31 cellular contexts compared by ENCODE assay signal in the genomic region with DNA sequence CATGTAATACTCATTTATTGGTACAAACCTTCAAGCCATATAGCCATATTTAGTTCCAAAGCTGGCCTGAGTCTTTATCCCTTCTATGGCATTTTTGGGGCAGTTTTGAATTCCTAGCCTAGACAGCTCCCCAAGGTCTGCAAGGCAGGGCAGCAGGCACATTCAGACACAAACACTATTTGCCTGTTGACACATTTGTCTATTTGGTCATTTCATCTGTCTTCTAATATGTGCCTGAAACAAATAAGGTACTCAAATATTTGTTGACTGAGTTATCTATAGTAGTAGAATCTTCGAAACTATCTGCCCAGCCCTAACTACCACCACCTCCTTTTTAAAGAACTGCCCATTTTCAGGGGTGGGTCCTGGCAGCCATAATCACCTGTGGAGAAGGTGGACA. TPM values are rescaled to one million over a fixed set of nuclear protein-coding genes. Genes with fewer than 3 reads are reported as not detected.
"Had no signal": no experiment of that assay in that cellular context is flagged by ENCODE, and none has a peak within 500 bp of the region (broad histone marks: within the 10 kb centered on the region; RNA-seq: fewer than 3 reads in every experiment).

No MANE protein-coding gene starts in this region.

- DNase-seq: naive thymus-derived CD4-positive, alpha-beta T cell; natural killer cell; occipital lobe; ovary; posterior cingulate gyrus; psoas muscle; right cardiac atrium; spleen; stimulated activated CD4-positive, alpha-beta T cell treated with anti-CD3 and anti-CD28 coated beads, Interleukin-12 subunit alpha, Interleukin-12 subunit beta, amount 100 ng/mL, for 4 hours; stimulated activated CD4-positive, alpha-beta T cell treated with anti-CD3 and anti-CD28 coated beads, Interleukin-1b, Interleukin-23, amount 100 ng/mL, for 48 hours; stimulated activated CD4-positive, alpha-beta T cell treated with anti-CD3 and anti-CD28 coated beads, Interleukin-4, amount 100 ng/mL, for 1 hour; stimulated activated CD4-positive, alpha-beta T cell treated with anti-CD3 and anti-CD28 coated beads, Interleukin-4, amount 100 ng/mL, for 4 hours; stimulated activated CD8-positive, alpha-beta memory T cell treated with anti-CD3 and anti-CD28 coated beads, Interleukin-4, amount 100 ng/mL, for 48 hours; stimulated activated naive CD4-positive, alpha-beta T cell; stimulated activated naive CD8-positive, alpha-beta T cell treated with anti-CD3 and anti-CD28 coated beads, Interleukin-15, amount 100 ng/mL, for 72 hours; stimulated activated naive CD8-positive, alpha-beta T cell treated with anti-CD3 and anti-CD28 coated beads, Interleukin-15, Interleukin-2, amounts not matched to agents 100 U/mL and 50 U/mL, for 24 hours; substantia nigra; thyroid gland; upper lobe of right lung; uterus had no signal

- H3K27ac ChIP-seq: neural progenitor cell, ovary, parathyroid adenoma, psoas muscle, skin epidermis, spleen, thoracic aorta, thyroid gland, tibial nerve, upper lobe of right lung, uterus had no signal

- H3K4me1 ChIP-seq: neural progenitor cell, psoas muscle, thyroid gland, upper lobe of right lung, uterus had no signal

- H3K4me1 Mint-ChIP-seq: naive thymus-derived CD4-positive, alpha-beta T cell; natural killer cell; stimulated activated memory B cell treated with anti-CD40 and anti-IgM and Interleukin-4, amounts not matched to agents 10 μg/mL and 1 μg/mL and 100 μg/mL, for 72 hours; stimulated activated naive CD8-positive, alpha-beta T cell treated with anti-CD3 and anti-CD28 coated beads, Interleukin-15, amount 100 ng/mL, for 72 hours had no signal

- H3K27me3 Mint-ChIP-seq: progenitor cell of endocrine pancreas; stimulated activated memory B cell treated with anti-CD40 and anti-IgM and Interleukin-4, amounts not matched to agents 10 μg/mL and 1 μg/mL and 100 μg/mL, for 72 hours; type B pancreatic cell had no signal

- H3K36me3 ChIP-seq: neural progenitor cell, ovary, spleen, thoracic aorta, thyroid gland, tibial nerve, upper lobe of right lung, uterus had no signal

- H3K9me3 ChIP-seq: ovary, psoas muscle, spleen, thoracic aorta, thyroid gland, tibial nerve, upper lobe of right lung, uterus had no signal

- H3K36me3 Mint-ChIP-seq: naive thymus-derived CD4-positive, alpha-beta T cell; natural killer cell; stimulated activated memory B cell treated with anti-CD40 and anti-IgM and Interleukin-4, amounts not matched to agents 10 μg/mL and 1 μg/mL and 100 μg/mL, for 72 hours had no signal

- H3K4me3 ChIP-seq: neural progenitor cell, ovary, psoas muscle, skin epidermis, smooth muscle cell, spleen, thoracic aorta, thyroid gland, tibial nerve, upper lobe of right lung, uterus had no signal

- H3K27ac Mint-ChIP-seq: naive thymus-derived CD4-positive, alpha-beta T cell; natural killer cell; nephron; neural progenitor cell; progenitor cell of endocrine pancreas; stimulated activated memory B cell treated with anti-CD40 and anti-IgM and Interleukin-4, amounts not matched to agents 10 μg/mL and 1 μg/mL and 100 μg/mL, for 72 hours; stimulated activated naive CD8-positive, alpha-beta T cell treated with anti-CD3 and anti-CD28 coated beads, Interleukin-15, amount 100 ng/mL, for 72 hours; type B pancreatic cell had no signal

- H3K27me3 ChIP-seq: neural progenitor cell, ovary, spleen, thyroid gland, tibial nerve, upper lobe of right lung, uterus had no signal

- H3K9ac ChIP-seq: neural progenitor cell, parathyroid adenoma had no signal

- H3K4me2 ChIP-seq: neural progenitor cell, smooth muscle cell had no signal

- H3K9me3 Mint-ChIP-seq: natural killer cell; nephron; neural progenitor cell; stimulated activated memory B cell treated with anti-CD40 and anti-IgM and Interleukin-4, amounts not matched to agents 10 μg/mL and 1 μg/mL and 100 μg/mL, for 72 hours; stimulated activated naive CD8-positive, alpha-beta T cell treated with anti-CD3 and anti-CD28 coated beads, Interleukin-15, amount 100 ng/mL, for 72 hours; type B pancreatic cell had no signal

- ATAC-seq: naive thymus-derived CD4-positive, alpha-beta T cell; natural killer cell; psoas muscle; right cardiac atrium; sciatic nerve; stimulated activated memory B cell treated with anti-CD40 and anti-IgM and Interleukin-4, amounts not matched to agents 10 μg/mL and 1 μg/mL and 100 μg/mL, for 72 hours; stimulated activated naive CD8-positive, alpha-beta T cell treated with anti-CD3 and anti-CD28 coated beads, Interleukin-15, amount 100 ng/mL, for 72 hours; stimulated activated naive CD8-positive, alpha-beta T cell treated with anti-CD3 and anti-CD28 coated beads, Interleukin-15, Interleukin-2, amounts not matched to agents 100 U/mL and 50 U/mL, for 24 hours; upper lobe of right lung had no signal

- H2AFZ ChIP-seq: neural progenitor cell, parathyroid adenoma had no signal

- H3K4me3 Mint-ChIP-seq: naive thymus-derived CD4-positive, alpha-beta T cell; natural killer cell; nephron; neural progenitor cell; stimulated activated memory B cell treated with anti-CD40 and anti-IgM and Interleukin-4, amounts not matched to agents 10 μg/mL and 1 μg/mL and 100 μg/mL, for 72 hours; stimulated activated naive CD8-positive, alpha-beta T cell treated with anti-CD3 and anti-CD28 coated beads, Interleukin-15, amount 100 ng/mL, for 72 hours; type B pancreatic cell had no signal

RNA-seq across cellular contexts. Expression of gene PPM1H, which starts 9.3 kb away (rescaled TPM):
- polyA plus RNA-seq: naive thymus-derived CD4-positive, alpha-beta T cell had no signal
